Comparison of ENCODE assay signal across 9 cellular contexts in the genomic region with DNA sequence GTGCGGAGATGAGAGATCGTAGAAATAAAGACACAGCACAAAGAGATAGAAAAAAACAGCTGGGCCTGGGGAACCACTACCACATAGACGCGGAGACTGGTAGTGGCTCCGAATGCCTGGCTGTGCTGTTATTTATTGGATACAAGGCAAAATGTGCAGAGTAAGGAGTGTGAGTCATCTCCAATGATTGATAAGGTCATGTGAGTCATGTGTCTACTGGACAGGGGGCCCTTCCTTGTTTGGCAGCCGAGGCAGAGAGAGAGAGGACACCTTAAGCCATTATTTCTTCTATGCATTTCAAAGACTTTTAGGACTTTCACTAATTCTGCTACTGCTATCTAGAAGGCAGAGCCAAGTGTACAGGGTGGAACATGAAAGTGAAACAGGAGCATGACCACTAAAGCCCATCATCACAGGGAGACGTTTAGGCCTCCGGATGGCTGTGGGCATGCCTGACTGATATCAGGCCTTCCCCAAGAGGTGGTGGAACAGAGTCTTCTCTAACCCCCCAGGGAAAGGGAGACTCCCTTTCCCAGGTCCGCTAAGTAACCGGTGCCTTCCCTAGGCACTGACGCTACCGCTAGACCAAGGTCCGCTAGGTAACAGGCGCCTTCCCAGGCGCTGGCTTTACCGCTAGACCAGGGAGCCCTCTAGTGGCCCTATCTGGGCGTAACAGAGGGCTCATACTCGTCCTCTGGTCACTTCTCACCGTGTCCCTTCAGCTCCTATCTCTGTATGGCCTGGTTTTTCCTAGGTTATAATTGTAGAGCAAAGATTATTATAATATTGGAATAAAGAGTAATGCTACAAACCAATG.
DNase-seq lines count a peak whose midpoint lies in the region; ATAC-seq and TF ChIP-seq lines count a peak whose summit lies in the region.
"Had no signal": no experiment of that assay in that cellular context is flagged by ENCODE, and none has a peak within 500 bp of the region (broad histone marks: within the 10 kb centered on the region; RNA-seq: fewer than 3 reads in every experiment).

No MANE protein-coding gene starts in this region.

- no peaks in the 10 kb centered on the region for H3K4me1 Mint-ChIP-seq in activated naive CD8-positive, alpha-beta T cell treated with anti-CD3 and anti-CD28 coated beads, Interleukin-2, amount 10 ng/mL, durations not matched to agents 7 days and 5 days
- no peaks in the 10 kb centered on the region for H3K4me1 Mint-ChIP-seq in activated T-helper 17 cell treated with anti-CD3 and anti-CD28 coated beads, Interleukin-2, amount 50 U/mL, for 72 hours

- 70 to 76% methylated on average over 19 of the region's 19 CpGs for WGBS in tibial nerve, 2 donors

- no peak overlapping the region for H3K4me3 ChIP-seq in tibial nerve

- no peaks in the 10 kb centered on the region for H3K36me3 ChIP-seq in tibial nerve

- H3K27me3 Mint-ChIP-seq in activated naive CD8-positive, alpha-beta T cell treated with anti-CD3 and anti-CD28 coated beads, Interleukin-2, amount 10 ng/mL, durations not matched to agents 7 days and 5 days, result no peaks in the 10 kb centered on the region
- H3K27me3 Mint-ChIP-seq in activated T-helper 17 cell treated with anti-CD3 and anti-CD28 coated beads, Interleukin-2, amount 50 U/mL, for 72 hours, result no peaks in the 10 kb centered on the region

- H3K4me3 Mint-ChIP-seq in activated naive CD8-positive, alpha-beta T cell treated with anti-CD3 and anti-CD28 coated beads, Interleukin-2, amount 10 ng/mL, durations not matched to agents 7 days and 5 days, result no peak overlapping the region
- H3K4me3 Mint-ChIP-seq in activated T-helper 17 cell treated with anti-CD3 and anti-CD28 coated beads, Interleukin-2, amount 50 U/mL, for 72 hours, result no peak overlapping the region

- no peaks in the 10 kb centered on the region for H3K36me3 Mint-ChIP-seq in activated naive CD8-positive, alpha-beta T cell treated with anti-CD3 and anti-CD28 coated beads, Interleukin-2, amount 10 ng/mL, durations not matched to agents 7 days and 5 days
- H3K36me3 Mint-ChIP-seq in activated T-helper 17 cell treated with anti-CD3 and anti-CD28 coated beads, Interleukin-2, amount 50 U/mL, for 72 hours (ENCODE audit: low read depth), result no peaks in the 10 kb centered on the region

- no peak for ATAC-seq in activated naive CD8-positive, alpha-beta T cell treated with anti-CD3 and anti-CD28 coated beads, Interleukin-2, amount 10 ng/mL, durations not matched to agents 7 days and 5 days (ENCODE audit: low read depth)
- no peak for ATAC-seq in activated T-helper 17 cell treated with anti-CD3 and anti-CD28 coated beads, Interleukin-2, amount 50 U/mL, for 72 hours (replicated peaks)

- no peak overlapping the region for H3K27ac Mint-ChIP-seq in activated naive CD8-positive, alpha-beta T cell treated with anti-CD3 and anti-CD28 coated beads, Interleukin-2, amount 10 ng/mL, durations not matched to agents 7 days and 5 days
- H3K27ac Mint-ChIP-seq in activated T-helper 17 cell treated with anti-CD3 and anti-CD28 coated beads, Interleukin-2, amount 50 U/mL, for 72 hours, result no peak overlapping the region

- no peak for TF ChIP-seq POLR2A in tibial nerve (IDR thresholded peaks at IDR 0.05)

- peaks cover 0 to 7% (median 0%) of the 10 kb centered on the region in 4 donors for H3K9me3 ChIP-seq in tibial nerve

- POLR2A ChIA-PET in activated naive CD8-positive, alpha-beta T cell treated with anti-CD3 and anti-CD28 coated beads, Interleukin-2, amount 10 ng/mL, durations not matched to agents 7 days and 5 days (lab: Charles Lee), result no interaction called here

- DNase-seq in ELR (ENCODE audit: low read depth) (peak; percentile 15), HuH-7 (ENCODE audit: low spot score) (peak; percentile 13), medulla oblongata (ENCODE audit: extremely low spot score) (peak; percentile 20), tibial nerve (ENCODE audit: low spot score in 2 of 2) (no peak), AML-193 (lab: John Stamatoyannopoulos, UW) (no peak), NCI-H2081 (lab: John Stamatoyannopoulos, UW) (no peak)
- peak; percentile 28 for DNase-seq in activated naive CD8-positive, alpha-beta T cell treated with anti-CD3 and anti-CD28 coated beads, Interleukin-2, amount 10 ng/mL, durations not matched to agents 7 days and 5 days
- DNase-seq: effector CD4-positive, alpha-beta T cell had no signal

- peaks cover 2% of the 10 kb centered on the region for H3K9me3 Mint-ChIP-seq in activated naive CD8-positive, alpha-beta T cell treated with anti-CD3 and anti-CD28 coated beads, Interleukin-2, amount 10 ng/mL, durations not matched to agents 7 days and 5 days
- H3K9me3 Mint-ChIP-seq in activated T-helper 17 cell treated with anti-CD3 and anti-CD28 coated beads, Interleukin-2, amount 50 U/mL, for 72 hours, result peaks cover 16% of the 10 kb centered on the region

- H3K27me3 ChIP-seq in tibial nerve, result no peaks in the 10 kb centered on the region

- TF ChIP-seq EP300 in tibial nerve (IDR thresholded peaks at IDR 0.05), result no peak

- H3K4me1 ChIP-seq in tibial nerve, result no peaks in the 10 kb centered on the region

- no peak overlapping the region for H3K27ac ChIP-seq in tibial nerve

- peak in 1 of 5 experiments; percentile 24 for TF ChIP-seq CTCF in tibial nerve (IDR thresholded peaks at IDR 0.05)

Comparison
In these comparisons a context has a peak if more than half of its experiments do, and no peak if none do; other contexts are left out.
1. DNase-seq: peak in ELR (single experiment), HuH-7 (single experiment), activated naive CD8-positive, alpha-beta T cell treated with anti-CD3 and anti-CD28 coated beads, Interleukin-2, amount 10 ng/mL, durations not matched to agents 7 days and 5 days (single experiment) and medulla oblongata (single experiment); none in tibial nerve (0 of 2), AML-193 (0 of 2) and NCI-H2081 (0 of 2).